7 cellular contexts compared by ENCODE assay signal in genomic region chr1:108963052-108963686, GRCh38.
DNase-seq lines count a peak whose midpoint lies in the region; ATAC-seq, FAIRE-seq and TF ChIP-seq lines count a peak whose summit lies in the region.

A gene with protein sequence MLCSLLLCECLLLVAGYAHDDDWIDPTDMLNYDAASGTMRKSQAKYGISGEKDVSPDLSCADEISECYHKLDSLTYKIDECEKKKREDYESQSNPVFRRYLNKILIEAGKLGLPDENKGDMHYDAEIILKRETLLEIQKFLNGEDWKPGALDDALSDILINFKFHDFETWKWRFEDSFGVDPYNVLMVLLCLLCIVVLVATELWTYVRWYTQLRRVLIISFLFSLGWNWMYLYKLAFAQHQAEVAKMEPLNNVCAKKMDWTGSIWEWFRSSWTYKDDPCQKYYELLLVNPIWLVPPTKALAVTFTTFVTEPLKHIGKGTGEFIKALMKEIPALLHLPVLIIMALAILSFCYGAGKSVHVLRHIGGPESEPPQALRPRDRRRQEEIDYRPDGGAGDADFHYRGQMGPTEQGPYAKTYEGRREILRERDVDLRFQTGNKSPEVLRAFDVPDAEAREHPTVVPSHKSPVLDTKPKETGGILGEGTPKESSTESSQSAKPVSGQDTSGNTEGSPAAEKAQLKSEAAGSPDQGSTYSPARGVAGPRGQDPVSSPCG (minus strand): TSS chr1:108963484. CDS start chr1:108950437, 13,047 bp downstream.

- TF ChIP-seq CTCF in astrocyte of the spinal cord (IDR thresholded peaks at IDR 0.05; ENCODE audit: low read depth, low read length) (no peak), retinal pigment epithelial cell (conservative IDR thresholded peaks at IDR 0.05; ENCODE audit: low read depth, low read length) (no peak)

- peak; percentile 91 for ATAC-seq in HG02981 (IDR thresholded peaks at IDR 0.05; ENCODE audit: unreplicated experiment)

- H3K4me3 ChIP-seq in astrocyte of the spinal cord (ENCODE audit: low read depth, low read length) (peak within 1 kb of the TSS; percentile 65), retinal pigment epithelial cell (ENCODE audit: low read length) (peak within 1 kb of the TSS; percentile 70)

- in situ Hi-C loops in astrocyte of the spinal cord (cut with HindIII; ENCODE audit: low sequenced_read_pairs) = no loop called here

- peak; percentile 94 for FAIRE-seq in GM18507 (lab: Jason Lieb, UNC)

- DNase-seq in GM18507 (ENCODE audit: extremely low spot score, insufficient read length, low read depth) (peak; percentile 85), NCI-H2081 (lab: John Stamatoyannopoulos, UW) (peak; percentile 80 to 89), T1000 (lab: John Stamatoyannopoulos, UW) (peak; percentile 87), astrocyte of the spinal cord (ENCODE audit: low read depth, low spot score) (peak; percentile 93), hippocampal formation (lab: John Stamatoyannopoulos, UW) (peak; percentile 86 to 90), retinal pigment epithelial cell (ENCODE audit: low read depth) (peak; percentile 68)

Comparison
In these comparisons a context has a peak if more than half of its experiments do, and no peak if none do; other contexts are left out.
1. Peak in every context shown above with its lines: DNase-seq, ATAC-seq and H3K4me3 ChIP-seq.